30 cellular contexts compared by ENCODE assay signal in genomic region chr6:168410554-168411011, GRCh38. TPM values are rescaled to one million over a fixed set of nuclear protein-coding genes. Genes with fewer than 3 reads are reported as not detected.
"Had no signal": no experiment of that assay in that cellular context is flagged by ENCODE, and none has a peak within 500 bp of the region (broad histone marks: within the 10 kb centered on the region; RNA-seq: fewer than 3 reads in every experiment).

No MANE protein-coding gene starts in this region.

- H3K36me3 ChIP-seq: brain microvascular endothelial cell, sigmoid colon, stomach, tibial nerve, WERI-Rb-1 had no signal

- H3K27ac Mint-ChIP-seq: activated CD4-positive, alpha-beta memory T cell treated with anti-CD3 and anti-CD28 coated beads for 36 hours; activated CD4-positive, alpha-beta T cell treated with anti-CD3 and anti-CD28 coated beads, Interleukin-2, amount 10 ng/mL, durations not matched to agents 24 days and 14 days; activated naive CD4-positive, alpha-beta T cell treated with anti-CD3 and anti-CD28 coated beads, Interleukin-2, amount 10 ng/mL, durations not matched to agents 7 days and 5 days; activated naive CD8-positive, alpha-beta T cell treated with anti-CD3 and anti-CD28 coated beads, Interleukin-2, amount 10 ng/mL, durations not matched to agents 7 days and 5 days; natural killer cell treated with Interleukin-12 subunit alpha and Interleukin-12 subunit beta and Interleukin-15 and Interleukin-18, amount 100 ng/mL, for 72 hours; stimulated activated memory B cell treated with anti-CD40 and anti-IgM and Interleukin-4, amounts not matched to agents 10 μg/mL and 1 μg/mL and 100 μg/mL, for 72 hours; T-helper 1 cell treated with Interleukin-12 subunit alpha and Interleukin-12 subunit beta and Interleukin-4 antibody, amounts not matched to agents 30 μg/mL and 1 μg/mL, for 36 hours had no signal

- H3K4me3 ChIP-seq: sigmoid colon, stomach, tibial nerve had no signal

- DNase-seq: activated CD4-positive, alpha-beta memory T cell treated with anti-CD3 and anti-CD28 coated beads for 36 hours; activated CD4-positive, alpha-beta T cell treated with anti-CD3 and anti-CD28 coated beads, Interleukin-2, amount 10 ng/mL, durations not matched to agents 24 days and 14 days; activated CD8-positive, alpha-beta memory T cell treated with anti-CD3 and anti-CD28 coated beads, Interleukin-2, amount 50 U/mL, for 4 hours; activated gamma-delta T cell; activated naive CD4-positive, alpha-beta T cell treated with anti-CD3 and anti-CD28 coated beads, Interleukin-2, amount 10 ng/mL, durations not matched to agents 7 days and 5 days; activated naive CD8-positive, alpha-beta T cell treated with anti-CD3 and anti-CD28 coated beads, Interleukin-2, amount 10 ng/mL, durations not matched to agents 7 days and 5 days; activated T-cell treated with anti-CD3 and anti-CD28 coated beads, Interleukin-2, amount 50 U/mL, for 1 hour; brain microvascular endothelial cell; caudate nucleus; foreskin fibroblast; mesenchymal stem cell; sigmoid colon; small intestine; stimulated activated CD4-positive, alpha-beta T cell treated with anti-CD3 and anti-CD28 coated beads, Interleukin-1b, Interleukin-23, amount 100 ng/mL, for 48 hours; stimulated activated CD4-positive, alpha-beta T cell treated with anti-CD3 and anti-CD28 coated beads, Interleukin-4, amount 100 ng/mL, for 4 hours; stimulated activated CD8-positive, alpha-beta memory T cell treated with anti-CD3 and anti-CD28 coated beads, Interleukin-4, amount 100 ng/mL, for 48 hours; stomach; SW 1271; T1000; WERI-Rb-1 had no signal

- H3K4me3 Mint-ChIP-seq: activated CD4-positive, alpha-beta memory T cell treated with anti-CD3 and anti-CD28 coated beads for 36 hours; activated CD4-positive, alpha-beta T cell treated with anti-CD3 and anti-CD28 coated beads, Interleukin-2, amount 10 ng/mL, durations not matched to agents 24 days and 14 days; activated naive CD4-positive, alpha-beta T cell treated with anti-CD3 and anti-CD28 coated beads, Interleukin-2, amount 10 ng/mL, durations not matched to agents 7 days and 5 days; activated naive CD8-positive, alpha-beta T cell treated with anti-CD3 and anti-CD28 coated beads, Interleukin-2, amount 10 ng/mL, durations not matched to agents 7 days and 5 days; natural killer cell treated with Interleukin-12 subunit alpha and Interleukin-12 subunit beta and Interleukin-15 and Interleukin-18, amount 100 ng/mL, for 72 hours; stimulated activated memory B cell treated with anti-CD40 and anti-IgM and Interleukin-4, amounts not matched to agents 10 μg/mL and 1 μg/mL and 100 μg/mL, for 72 hours; T-helper 1 cell treated with Interleukin-12 subunit alpha and Interleukin-12 subunit beta and Interleukin-4 antibody, amounts not matched to agents 30 μg/mL and 1 μg/mL, for 36 hours had no signal

- H3K36me3 Mint-ChIP-seq: activated CD4-positive, alpha-beta memory T cell treated with anti-CD3 and anti-CD28 coated beads for 36 hours; activated naive CD4-positive, alpha-beta T cell treated with anti-CD3 and anti-CD28 coated beads, Interleukin-2, amount 10 ng/mL, durations not matched to agents 7 days and 5 days; activated naive CD8-positive, alpha-beta T cell treated with anti-CD3 and anti-CD28 coated beads, Interleukin-2, amount 10 ng/mL, durations not matched to agents 7 days and 5 days; natural killer cell treated with Interleukin-12 subunit alpha and Interleukin-12 subunit beta and Interleukin-15 and Interleukin-18, amount 100 ng/mL, for 72 hours; stimulated activated memory B cell treated with anti-CD40 and anti-IgM and Interleukin-4, amounts not matched to agents 10 μg/mL and 1 μg/mL and 100 μg/mL, for 72 hours had no signal

- H3K4me1 Mint-ChIP-seq: activated CD4-positive, alpha-beta T cell treated with anti-CD3 and anti-CD28 coated beads, Interleukin-2, amount 10 ng/mL, durations not matched to agents 24 days and 14 days; activated naive CD4-positive, alpha-beta T cell treated with anti-CD3 and anti-CD28 coated beads, Interleukin-2, amount 10 ng/mL, durations not matched to agents 7 days and 5 days; activated naive CD8-positive, alpha-beta T cell treated with anti-CD3 and anti-CD28 coated beads, Interleukin-2, amount 10 ng/mL, durations not matched to agents 7 days and 5 days; stimulated activated memory B cell treated with anti-CD40 and anti-IgM and Interleukin-4, amounts not matched to agents 10 μg/mL and 1 μg/mL and 100 μg/mL, for 72 hours had no signal

- ATAC-seq: activated CD4-positive, CD25-positive, alpha-beta regulatory T cell treated with anti-CD3 and anti-CD28 coated beads, Interleukin-2, amount 50 U/mL, for 24 hours; esophagus mucosa; natural killer cell treated with Interleukin-12 subunit alpha and Interleukin-12 subunit beta and Interleukin-15 and Interleukin-18, amount 100 ng/mL, for 72 hours; stimulated activated memory B cell treated with anti-CD40 and anti-IgM and Interleukin-4, amounts not matched to agents 10 μg/mL and 1 μg/mL and 100 μg/mL, for 72 hours had no signal

- H3K27me3 ChIP-seq: brain microvascular endothelial cell, sigmoid colon, stomach, tibial nerve had no signal

- H3K9me3 Mint-ChIP-seq: activated CD4-positive, alpha-beta memory T cell treated with anti-CD3 and anti-CD28 coated beads for 36 hours; activated CD4-positive, alpha-beta T cell treated with anti-CD3 and anti-CD28 coated beads, Interleukin-2, amount 10 ng/mL, durations not matched to agents 24 days and 14 days; activated naive CD4-positive, alpha-beta T cell treated with anti-CD3 and anti-CD28 coated beads, Interleukin-2, amount 10 ng/mL, durations not matched to agents 7 days and 5 days; activated naive CD8-positive, alpha-beta T cell treated with anti-CD3 and anti-CD28 coated beads, Interleukin-2, amount 10 ng/mL, durations not matched to agents 7 days and 5 days; natural killer cell treated with Interleukin-12 subunit alpha and Interleukin-12 subunit beta and Interleukin-15 and Interleukin-18, amount 100 ng/mL, for 72 hours; stimulated activated memory B cell treated with anti-CD40 and anti-IgM and Interleukin-4, amounts not matched to agents 10 μg/mL and 1 μg/mL and 100 μg/mL, for 72 hours; T-helper 1 cell treated with Interleukin-12 subunit alpha and Interleukin-12 subunit beta and Interleukin-4 antibody, amounts not matched to agents 30 μg/mL and 1 μg/mL, for 36 hours had no signal

- H3K9me3 ChIP-seq: sigmoid colon, stomach, tibial nerve had no signal

- H3K27ac ChIP-seq: brain microvascular endothelial cell, sigmoid colon, stomach, tibial nerve, WERI-Rb-1 had no signal

- FAIRE-seq: astrocyte, small intestine had no signal

- H3K27me3 Mint-ChIP-seq: activated CD4-positive, alpha-beta memory T cell treated with anti-CD3 and anti-CD28 coated beads for 36 hours; activated CD4-positive, alpha-beta T cell treated with anti-CD3 and anti-CD28 coated beads, Interleukin-2, amount 10 ng/mL, durations not matched to agents 24 days and 14 days; activated naive CD4-positive, alpha-beta T cell treated with anti-CD3 and anti-CD28 coated beads, Interleukin-2, amount 10 ng/mL, durations not matched to agents 7 days and 5 days; activated naive CD8-positive, alpha-beta T cell treated with anti-CD3 and anti-CD28 coated beads, Interleukin-2, amount 10 ng/mL, durations not matched to agents 7 days and 5 days; stimulated activated memory B cell treated with anti-CD40 and anti-IgM and Interleukin-4, amounts not matched to agents 10 μg/mL and 1 μg/mL and 100 μg/mL, for 72 hours had no signal

RNA-seq across cellular contexts. Expression of gene SMOC2, which starts 30.4 kb away (rescaled TPM):
- total RNA-seq: activated CD4-positive, alpha-beta memory T cell treated with anti-CD3 and anti-CD28 coated beads for 36 hours; activated CD4-positive, alpha-beta T cell treated with anti-CD3 and anti-CD28 coated beads, Interleukin-2, amount 10 ng/mL, durations not matched to agents 24 days and 14 days; activated CD8-positive, alpha-beta memory T cell treated with anti-CD3 and anti-CD28 coated beads for 36 hours; activated naive CD8-positive, alpha-beta T cell treated with anti-CD3 and anti-CD28 coated beads, Interleukin-2, amount 10 ng/mL, durations not matched to agents 7 days and 5 days; mononuclear cell; myocyte; natural killer cell treated with Interleukin-12 subunit alpha and Interleukin-12 subunit beta and Interleukin-15 and Interleukin-18, amount 100 ng/mL, for 72 hours had no signal
